In the genomic region with DNA sequence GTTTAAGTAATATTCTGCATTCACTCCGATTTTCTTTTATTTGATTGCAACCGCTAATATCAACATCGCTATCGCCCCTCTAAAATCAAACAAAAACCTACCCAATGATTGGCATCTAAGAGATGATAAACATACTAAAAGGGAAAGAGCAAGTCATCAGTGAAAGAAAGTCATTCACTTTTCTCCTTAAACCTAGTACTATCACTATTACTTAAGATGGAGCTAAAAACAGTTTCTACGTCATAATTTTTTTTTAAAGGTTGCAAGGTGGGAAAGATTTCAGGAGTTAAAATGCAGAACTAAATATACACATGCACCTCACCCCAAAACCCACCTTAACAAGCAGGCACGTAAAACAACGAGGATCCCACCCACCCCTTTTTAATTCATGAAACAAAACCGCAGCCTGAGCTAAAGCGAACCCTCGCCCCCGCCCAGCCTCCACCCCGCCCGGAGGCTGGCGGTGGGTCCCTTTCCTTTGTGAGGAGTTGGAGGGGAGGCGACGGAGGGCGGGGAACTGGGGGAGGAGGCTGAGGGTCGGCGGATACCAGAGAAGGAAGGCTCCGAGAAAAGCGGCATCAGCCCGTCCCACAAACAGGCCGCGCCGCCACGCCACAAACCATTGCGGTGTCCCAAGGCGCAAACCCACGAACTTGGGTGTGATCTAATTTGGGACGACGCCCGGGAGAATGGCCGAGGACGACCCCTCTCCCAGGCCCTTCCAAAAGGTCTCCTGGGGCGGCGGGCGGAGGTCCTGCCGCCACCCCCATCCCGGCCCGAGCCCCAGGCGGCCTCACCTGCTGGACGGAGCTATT, we compare ENCODE assay signal across 8 cellular contexts. TPM values are rescaled to one million over a fixed set of nuclear protein-coding genes. Genes with fewer than 3 reads are reported as not detected.
DNase-seq lines count a peak whose midpoint lies in the region; ATAC-seq and TF ChIP-seq lines count a peak whose summit lies in the region.

No MANE protein-coding gene starts in this region.

- in situ Hi-C loops in GM23248 (cut with MboI), result no loop called here

- H3K4me1 Mint-ChIP-seq in activated CD4-positive, alpha-beta T cell treated with anti-CD3 and anti-CD28 coated beads for 36 hours, result peaks cover 47% of the 10 kb centered on the region

- H4K20me1 ChIP-seq in GM23248 (ENCODE audit: insufficient read depth), result peaks cover 21% of the 10 kb centered on the region

- peaks cover 13% of the 10 kb centered on the region for H3K4me1 ChIP-seq in GM23248 (ENCODE audit: insufficient read depth)
- peaks cover 26% of the 10 kb centered on the region for H3K4me1 ChIP-seq in lower lobe of right lung

- H3F3A ChIP-seq in GM23248 (ENCODE audit: insufficient read depth), result peaks cover 10% of the 10 kb centered on the region; the same call in 1 of the 2 replicates

- H3K9me3 ChIP-seq in GM23248 (ENCODE audit: low read depth), result no peaks in the 10 kb centered on the region
- no peaks in the 10 kb centered on the region for H3K9me3 ChIP-seq in lower lobe of right lung

- TF ChIP-seq CTCF in coronary artery (IDR thresholded peaks at IDR 0.05) (no peak), lower lobe of right lung (IDR thresholded peaks at IDR 0.05) (no peak)

- peak overlapping the region; percentile 100 for H2AFZ ChIP-seq in GM23248

- H3K27me3 Mint-ChIP-seq in activated CD4-positive, alpha-beta T cell treated with anti-CD3 and anti-CD28 coated beads for 36 hours, result no peaks in the 10 kb centered on the region

- H3K9ac ChIP-seq in GM23248, result peak overlapping the region; percentile 99

- POLR2A ChIA-PET in activated CD4-positive, alpha-beta T cell treated with anti-CD3 and anti-CD28 coated beads for 36 hours (lab: Charles Lee), result interaction anchor here (0.7 to 2.0 kb wide), 5 partner anchors 8 to 765 kb away, joined by 3 to 9 read pairs (median 4); a partner anchor contains a TSS

- H3K4me2 ChIP-seq in GM23248 (ENCODE audit: unreplicated experiment), result peak overlapping the region; percentile 99

- 0 to 2% methylated on average over 24 to 34 of the region's 42 CpGs for WGBS in GM23248 (ENCODE audit: low coverage in 1 of 2, low lambda C conversion rate in 2 of 2, missing lambda C conversion rate in 2 of 2), 2 experiments

- ATAC-seq in activated CD4-positive, alpha-beta T cell treated with anti-CD3 and anti-CD28 coated beads for 36 hours, result peak; percentile 34
- ATAC-seq in lower lobe of right lung, result peak; percentile 14 to 27

- H3K4me3 ChIP-seq in GM23248 (peak overlapping the region; percentile 100), coronary artery (peak overlapping the region; percentile 99), lower lobe of right lung (peak overlapping the region; percentile 98)

- peak; percentile 47 for DNase-seq in GM03348 (ENCODE audit: low spot score)
- peak; percentile 56 for DNase-seq in GM23248
- DNase-seq in LoVo (ENCODE audit: low spot score), result peak; percentile 5
- peak; percentile 77 for DNase-seq in activated CD4-positive, alpha-beta T cell treated with anti-CD3 and anti-CD28 coated beads for 36 hours
- peak; percentile 74 for DNase-seq in coronary artery (ENCODE audit: low spot score)
- DNase-seq in lower lobe of right lung, result peak; percentile 63
- peak; percentile 43 for DNase-seq in stimulated activated CD8-positive, alpha-beta memory T cell treated with anti-CD3 and anti-CD28 coated beads, Interleukin-12 subunit alpha, Interleukin-12 subunit beta, amount 100 ng/mL, for 1 hour (ENCODE audit: low read depth)
- DNase-seq in NCI-H187 treated with DMSO at 0.1 percent for 48 hours (lab: John Stamatoyannopoulos, UW), result no peak

- H3K4me3 Mint-ChIP-seq in activated CD4-positive, alpha-beta T cell treated with anti-CD3 and anti-CD28 coated beads for 36 hours, result peak overlapping the region; percentile 80

- peaks cover 18% of the 10 kb centered on the region for H3K36me3 Mint-ChIP-seq in activated CD4-positive, alpha-beta T cell treated with anti-CD3 and anti-CD28 coated beads for 36 hours (ENCODE audit: low read depth)

- H3K27ac ChIP-seq in GM23248 (peak overlapping the region; percentile 97), coronary artery (peak overlapping the region; percentile 96 to 100), lower lobe of right lung (peak overlapping the region; percentile 100)

- H3K36me3 ChIP-seq in GM23248 (ENCODE audit: low read depth) (no peaks in the 10 kb centered on the region), lower lobe of right lung (no peaks in the 10 kb centered on the region)

- H3K27me3 ChIP-seq in GM23248 (replicated peaks; ENCODE audit: insufficient read depth), result no peaks in the 10 kb centered on the region
- no peaks in the 10 kb centered on the region for H3K27me3 ChIP-seq in lower lobe of right lung (ENCODE audit: low read depth)

- intact Hi-C loops in activated CD4-positive, alpha-beta T cell treated with anti-CD3 and anti-CD28 coated beads for 36 hours (cut with DNase I, micrococcal nuclease), result loop anchor here (1.0 to 5.0 kb wide), 7 partner anchors 18 to 273 kb away; a partner anchor contains a TSS
- intact Hi-C loops in lower lobe of right lung (cut with DNase I), result no loop called here

- H3K9me3 Mint-ChIP-seq in activated CD4-positive, alpha-beta T cell treated with anti-CD3 and anti-CD28 coated beads for 36 hours (ENCODE audit: low read depth), result no peaks in the 10 kb centered on the region

- H3K27ac Mint-ChIP-seq in activated CD4-positive, alpha-beta T cell treated with anti-CD3 and anti-CD28 coated beads for 36 hours, result peak overlapping the region; percentile 100

- H3K9me2 ChIP-seq in GM23248 (ENCODE audit: insufficient read depth), result no peaks in the 10 kb centered on the region

- H3K79me2 ChIP-seq in GM23248 (ENCODE audit: insufficient read depth), result peaks cover 56% of the 10 kb centered on the region

- CTCF ChIA-PET in activated CD4-positive, alpha-beta T cell treated with anti-CD3 and anti-CD28 coated beads for 36 hours (lab: Charles Lee), result interaction anchor here (1.0 to 2.5 kb wide), 2 partner anchors 58 to 273 kb away, joined by 4 to 6 read pairs; a partner anchor contains a TSS

RNA-seq across cellular contexts. Expression of a gene that starts 0.8 kb away (rescaled TPM):
- 92.7 and 107 TPM in 2 replicates for total RNA-seq in GM23248 (2014; rRNA removed; shearing (Covaris generic))
- polyA plus RNA-seq in GM23248 (2016; fragmentation: Nextera tagmentation; extraction: Ambion mirVana), result 103 TPM in 2 replicates
- total RNA-seq in activated CD4-positive, alpha-beta T cell treated with anti-CD3 and anti-CD28 coated beads for 36 hours, result 100 to 1,000 TPM in 1 of 2 experiments, 10 to 100 TPM in 1; 88.3 to 116 TPM
- total RNA-seq in lower lobe of right lung, result 88.4 TPM
